1 cellular context compared by ENCODE assay signal in genomic region chr12:92426346-92426745, GRCh38.
TF ChIP-seq lines count a peak whose summit lies in the region.

No MANE protein-coding gene starts in this region.

TF ChIP-seq in H1, 55 proteins besides CTCF, POLR2A, EP300 and RAD21 (continued from another document):
- TF ChIP-seq ATF3 (IDR thresholded peaks at IDR 0.05; ENCODE audit: insufficient read depth, low read depth, low read length), result no peak
- TF ChIP-seq, protein P1, sequence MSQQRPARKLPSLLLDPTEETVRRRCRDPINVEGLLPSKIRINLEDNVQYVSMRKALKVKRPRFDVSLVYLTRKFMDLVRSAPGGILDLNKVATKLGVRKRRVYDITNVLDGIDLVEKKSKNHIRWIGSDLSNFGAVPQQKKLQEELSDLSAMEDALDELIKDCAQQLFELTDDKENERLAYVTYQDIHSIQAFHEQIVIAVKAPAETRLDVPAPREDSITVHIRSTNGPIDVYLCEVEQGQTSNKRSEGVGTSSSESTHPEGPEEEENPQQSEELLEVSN (IDR thresholded peaks at IDR 0.05), result no peak
- TF ChIP-seq, protein P2, sequence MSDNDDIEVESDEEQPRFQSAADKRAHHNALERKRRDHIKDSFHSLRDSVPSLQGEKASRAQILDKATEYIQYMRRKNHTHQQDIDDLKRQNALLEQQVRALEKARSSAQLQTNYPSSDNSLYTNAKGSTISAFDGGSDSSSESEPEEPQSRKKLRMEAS (IDR thresholded peaks at IDR 0.05), result no peak
